35 cellular contexts compared by ENCODE assay signal in genomic region chr7:90320014-90320413, GRCh38. TPM values are rescaled to one million over a fixed set of nuclear protein-coding genes. Genes with fewer than 3 reads are reported as not detected.
"Had no signal": no experiment of that assay in that cellular context is flagged by ENCODE, and none has a peak within 500 bp of the region (broad histone marks: within the 10 kb centered on the region; RNA-seq: fewer than 3 reads in every experiment).

No MANE protein-coding gene starts in this region.

- H3K4me3 ChIP-seq: thyroid gland, upper lobe of right lung had no signal

- H3K9me3 Mint-ChIP-seq: activated CD4-positive, alpha-beta memory T cell treated with anti-CD3 and anti-CD28 coated beads for 36 hours; activated CD4-positive, alpha-beta T cell treated with anti-CD3 and anti-CD28 coated beads, Interleukin-2, amount 10 ng/mL, durations not matched to agents 24 days and 14 days; activated T-helper 17 cell treated with anti-CD3 and anti-CD28 coated beads, Interleukin-2, amount 50 U/mL, for 72 hours; mesothelial cell of epicardium; neural crest cell; stimulated activated effector memory CD8-positive, alpha-beta T cell treated with anti-CD3 and anti-CD28 coated beads, Interleukin-12 subunit alpha, Interleukin-12 subunit beta, amount 100 ng/mL, for 72 hours; stimulated activated naive CD8-positive, alpha-beta T cell treated with anti-CD3 and anti-CD28 coated beads, Interleukin-15, amount 100 ng/mL, for 72 hours; T-cell; T-helper 2 cell treated with Interferon-gamma antibody and Interleukin-4, amounts not matched to agents 5 μg/mL and 100 μg/mL, for 36 hours had no signal

- ATAC-seq: activated T-helper 17 cell treated with anti-CD3 and anti-CD28 coated beads, Interleukin-2, amount 50 U/mL, for 72 hours; gastrocnemius medialis; T-cell had no signal

- DNase-seq: activated CD4-positive, alpha-beta memory T cell treated with anti-CD3 and anti-CD28 coated beads for 36 hours; activated CD4-positive, alpha-beta T cell treated with anti-CD3 and anti-CD28 coated beads, Interleukin-2, amount 10 ng/mL, durations not matched to agents 24 days and 14 days; activated CD4-positive, CD25-positive, alpha-beta regulatory T cell; activated CD8-positive, alpha-beta memory T cell treated with anti-CD3 and anti-CD28 coated beads, Interleukin-2, amount 50 U/mL, for 4 hours; activated gamma-delta T cell treated with Interleukin-2 at 50 U/mL for 16 hours; activated naive CD4-positive, alpha-beta T cell treated with anti-CD3 and anti-CD28 coated beads, Interleukin-2, amount 50 U/mL, for 16 hours; activated T-cell treated with anti-CD3 and anti-CD28 coated beads, Interleukin-2, amount 50 U/mL, for 1 hour; anterior cingulate cortex; colonic mucosa; effector CD8-positive, alpha-beta T cell; erythroblast; gastrocnemius medialis; hippocampal formation; immature natural killer cell; naive B cell; occipital lobe; psoas muscle; sigmoid colon; small intestine; stimulated activated CD4-positive, alpha-beta T cell treated with anti-CD3 and anti-CD28 coated beads, Interleukin-4, amount 100 ng/mL, for 24 hours; stimulated activated naive CD8-positive, alpha-beta T cell treated with anti-CD3 and anti-CD28 coated beads, Interleukin-15, amount 100 ng/mL, for 72 hours; substantia nigra; T-cell; thyroid gland; upper lobe of right lung had no signal

- H3K27ac Mint-ChIP-seq: activated CD4-positive, alpha-beta memory T cell treated with anti-CD3 and anti-CD28 coated beads for 36 hours; activated CD4-positive, alpha-beta T cell treated with anti-CD3 and anti-CD28 coated beads, Interleukin-2, amount 10 ng/mL, durations not matched to agents 24 days and 14 days; activated T-helper 17 cell treated with anti-CD3 and anti-CD28 coated beads, Interleukin-2, amount 50 U/mL, for 72 hours; immature natural killer cell; mesothelial cell of epicardium; naive B cell; stimulated activated effector memory CD8-positive, alpha-beta T cell treated with anti-CD3 and anti-CD28 coated beads, Interleukin-12 subunit alpha, Interleukin-12 subunit beta, amount 100 ng/mL, for 72 hours; stimulated activated naive CD8-positive, alpha-beta T cell treated with anti-CD3 and anti-CD28 coated beads, Interleukin-15, amount 100 ng/mL, for 72 hours; T-cell; T-helper 2 cell treated with Interferon-gamma antibody and Interleukin-4, amounts not matched to agents 5 μg/mL and 100 μg/mL, for 36 hours had no signal

- H3K36me3 Mint-ChIP-seq: activated CD4-positive, alpha-beta memory T cell treated with anti-CD3 and anti-CD28 coated beads for 36 hours; immature natural killer cell; mesothelial cell of epicardium; stimulated activated effector memory CD8-positive, alpha-beta T cell treated with anti-CD3 and anti-CD28 coated beads, Interleukin-12 subunit alpha, Interleukin-12 subunit beta, amount 100 ng/mL, for 72 hours; T-cell had no signal

- H3K36me3 ChIP-seq: colonic mucosa, gastrocnemius medialis, sigmoid colon, thyroid gland, upper lobe of right lung had no signal

- H3K9me3 ChIP-seq: colonic mucosa, gastrocnemius medialis, psoas muscle, sigmoid colon, thyroid gland, upper lobe of right lung had no signal

- H3K4me3 Mint-ChIP-seq: activated CD4-positive, alpha-beta memory T cell treated with anti-CD3 and anti-CD28 coated beads for 36 hours; activated T-helper 17 cell treated with anti-CD3 and anti-CD28 coated beads, Interleukin-2, amount 50 U/mL, for 72 hours; stimulated activated effector memory CD8-positive, alpha-beta T cell treated with anti-CD3 and anti-CD28 coated beads, Interleukin-12 subunit alpha, Interleukin-12 subunit beta, amount 100 ng/mL, for 72 hours; T-cell; T-helper 2 cell treated with Interferon-gamma antibody and Interleukin-4, amounts not matched to agents 5 μg/mL and 100 μg/mL, for 36 hours had no signal

- H3K27ac ChIP-seq: colonic mucosa, gastrocnemius medialis, parathyroid adenoma, psoas muscle, sigmoid colon, thyroid gland, upper lobe of right lung had no signal

- H3K4me1 ChIP-seq: gastrocnemius medialis, parathyroid adenoma, psoas muscle, upper lobe of right lung had no signal

- H3K4me1 Mint-ChIP-seq: immature natural killer cell had no signal

RNA-seq across cellular contexts. Expression of gene FAM237B, which starts 1.1 kb away (rescaled TPM):
- total RNA-seq: activated CD4-positive, alpha-beta memory T cell treated with anti-CD3 and anti-CD28 coated beads for 36 hours; activated CD4-positive, alpha-beta T cell treated with anti-CD3 and anti-CD28 coated beads, Interleukin-2, amount 10 ng/mL, durations not matched to agents 24 days and 14 days; activated CD8-positive, alpha-beta memory T cell treated with anti-CD3 and anti-CD28 coated beads for 36 hours; activated T-helper 17 cell treated with anti-CD3 and anti-CD28 coated beads, Interleukin-2, amount 50 U/mL, for 72 hours; colonic mucosa; dermis microvascular lymphatic vessel endothelial cell; gastrocnemius medialis; kidney epithelial cell; lower leg skin; mesothelial cell of epicardium; neural crest cell; occipital lobe; psoas muscle; sigmoid colon; T-cell; thyroid gland; upper lobe of right lung had no signal
